28 cellular contexts compared by ENCODE assay signal in genomic region chrX:140501940-140502468, GRCh38. TPM values are rescaled to one million over a fixed set of nuclear protein-coding genes. Genes with fewer than 3 reads are reported as not detected.
DNase-seq lines count a peak whose midpoint lies in the region; ATAC-seq and TF ChIP-seq lines count a peak whose summit lies in the region.
"Had no signal": no experiment of that assay in that cellular context is flagged by ENCODE, and none has a peak within 500 bp of the region (broad histone marks: within the 10 kb centered on the region; RNA-seq: fewer than 3 reads in every experiment).

No MANE protein-coding gene starts in this region.

- H4K8ac ChIP-seq in mesendoderm (ENCODE audit: low read depth, low read length), result no peak overlapping the region

- H2BK120ac ChIP-seq in mesendoderm (ENCODE audit: low read depth, low read length), result no peak overlapping the region

- no peak overlapping the region for H2BK15ac ChIP-seq in mesendoderm (replicated peaks; ENCODE audit: low read depth)

- H3K4ac ChIP-seq in mesendoderm (ENCODE audit: low read depth, low read length), result no peak overlapping the region

- no peak for TF ChIP-seq EP300 in upper lobe of left lung (IDR thresholded peaks at IDR 0.05)

- no peak overlapping the region for H2AK5ac ChIP-seq in mesendoderm (ENCODE audit: low read length)

- peaks cover 7% of the 10 kb centered on the region for H3K4me1 ChIP-seq in left ventricle myocardium inferior
- H3K4me1 ChIP-seq in right cardiac atrium (ENCODE audit: control insufficient read depth, insufficient read depth, low read length), result peaks cover 6% of the 10 kb centered on the region
- H3K4me1 ChIP-seq in mesendoderm (ENCODE audit: control insufficient read depth, low read depth, low read length), result no peaks in the 10 kb centered on the region
- peaks cover 0 to 17% (median 1%) of the 10 kb centered on the region in 4 donors for H3K4me1 ChIP-seq in upper lobe of left lung

- TF ChIP-seq CTCF in left ventricle myocardium inferior (IDR thresholded peaks at IDR 0.05; ENCODE audit: borderline replicate concordance) (no peak), upper lobe of left lung (IDR thresholded peaks at IDR 0.05) (no peak)

- ATAC-seq in right cardiac atrium (no peak), upper lobe of left lung (ENCODE audit: low FRiP score in 2 of 2) (no peak)
- ATAC-seq: activated T-cell treated with anti-CD3 and anti-CD28 coated beads, Interleukin-2, amount 50 U/mL, for 4 hours; left ventricle myocardium superior; natural killer cell had no signal

- no peak overlapping the region for H3K56ac ChIP-seq in mesendoderm (ENCODE audit: low read length)

- no peaks in the 10 kb centered on the region for H3K9me3 ChIP-seq in left ventricle myocardium inferior (replicated peaks)
- no peaks in the 10 kb centered on the region for H3K9me3 ChIP-seq in right cardiac atrium (ENCODE audit: control insufficient read depth, low read length)
- peaks cover 0 to 12% (median 0%) of the 10 kb centered on the region in 4 donors for H3K9me3 ChIP-seq in upper lobe of left lung

- H4K5ac ChIP-seq in mesendoderm (ENCODE audit: low read length), result no peak overlapping the region

- H3K27ac ChIP-seq in left ventricle myocardium inferior (replicated peaks) (no peak overlapping the region), right cardiac atrium (ENCODE audit: low read length) (no peak overlapping the region), mesendoderm (ENCODE audit: low read depth, low read length) (no peak overlapping the region), upper lobe of left lung (no peak overlapping the region)
- H3K27ac ChIP-seq: epithelial cell of prostate, HL-60, VCaP had no signal

- intact Hi-C loops in left ventricle myocardium inferior (cut with micrococcal nuclease) (no loop called here), right cardiac atrium (cut with DNase I) (no loop called here)

- peak overlapping the region; percentile 57 for H3K4me3 ChIP-seq in left ventricle myocardium inferior
- no peak overlapping the region for H3K4me3 ChIP-seq in right cardiac atrium (ENCODE audit: low read length)
- H3K4me3 ChIP-seq in mesendoderm (ENCODE audit: low read length), result no peak overlapping the region
- H3K4me3 ChIP-seq in upper lobe of left lung, result no peak overlapping the region
- H3K4me3 ChIP-seq: HAP-1 had no signal

- H3K18ac ChIP-seq in mesendoderm (ENCODE audit: low read length), result no peak overlapping the region

- H3K36me3 ChIP-seq in left ventricle myocardium inferior (no peaks in the 10 kb centered on the region), mesendoderm (ENCODE audit: control insufficient read depth, insufficient read depth, low read length) (no peaks in the 10 kb centered on the region), upper lobe of left lung (no peaks in the 10 kb centered on the region)
- H3K36me3 ChIP-seq: HAP-1 had no signal

- H3K27me3 ChIP-seq in left ventricle myocardium inferior (ENCODE audit: low read depth) (peaks cover 99% of the 10 kb centered on the region), right cardiac atrium (ENCODE audit: control insufficient read depth, insufficient read depth) (no peaks in the 10 kb centered on the region), mesendoderm (ENCODE audit: insufficient read depth, low read length, poor library complexity) (peaks cover 18% of the 10 kb centered on the region), upper lobe of left lung (peaks cover 0 to 44% (median 9%) of the 10 kb centered on the region in 4 donors)

- no peaks in the 10 kb centered on the region for H3K79me1 ChIP-seq in mesendoderm (ENCODE audit: low read length)

- H3K4me2 ChIP-seq in mesendoderm (ENCODE audit: low read length), result no peak overlapping the region

- no peak overlapping the region for H2BK5ac ChIP-seq in mesendoderm (ENCODE audit: low read length)

- H3K79me2 ChIP-seq in mesendoderm (ENCODE audit: control insufficient read depth, insufficient read depth, low read length), result no peaks in the 10 kb centered on the region

- no peak overlapping the region for H3K23ac ChIP-seq in mesendoderm (ENCODE audit: low read length)

- TF ChIP-seq POLR2A in upper lobe of left lung (IDR thresholded peaks at IDR 0.05), result no peak

- DNase-seq in left ventricle myocardium inferior (no peak), right cardiac atrium (no peak), ecto neural progenitor cell (ENCODE audit: low spot score) (peak; percentile 51), mesendoderm (peak; percentile 22), NCI-H2029 (lab: John Stamatoyannopoulos, UW) (no peak), OCI-M1 (lab: John Stamatoyannopoulos, UW) (no peak), upper lobe of left lung (no peak), NCI-H128 (lab: John Stamatoyannopoulos, UW; ENCODE audit: unreplicated experiment) (no peak)
- DNase-seq: activated CD4-positive, alpha-beta T cell treated with anti-CD3 and anti-CD28 coated beads, Interleukin-2, amount 10 ng/mL, durations not matched to agents 24 days and 14 days; activated naive CD4-positive, alpha-beta T cell; activated T-cell treated with anti-CD3 and anti-CD28 coated beads, Interleukin-2, amount 50 U/mL, for 4 hours; COR-L47; DMS79 treated with DMSO at 0.1 percent for 48 hours; left ventricle myocardium superior; natural killer cell; NCI-H1048; NCI-H187 treated with DMSO at 0.1 percent for 48 hours had no signal

- 27% methylated on average over 14 of the region's 14 CpGs for WGBS in right cardiac atrium
- no CpG with 5 or more reads among the region's 14 CpGs for WGBS in mesendoderm (ENCODE audit: extremely low coverage, insufficient coverage, low lambda C conversion rate)
- 9 to 39% methylated on average over 11 to 14 of the region's 14 CpGs for WGBS in upper lobe of left lung, 2 donors

- no peak overlapping the region for H3K9ac ChIP-seq in mesendoderm (ENCODE audit: low read length)

RNA-seq across cellular contexts. Expression of gene SOX3, which starts 2.9 kb away (rescaled TPM):
- total RNA-seq in left ventricle myocardium inferior (not detected), right cardiac atrium (not detected), upper lobe of left lung (under 1 TPM in 1 of 6 donors, not detected in 5; 0.10 TPM)
- polyA plus RNA-seq in right cardiac atrium, result not detected
- 6.6 TPM for polyA plus RNA-seq in mesendoderm (2013, experiment 1 of 2)
- 7.7 TPM for polyA plus RNA-seq in mesendoderm (2013, experiment 2 of 2)
- total RNA-seq: A673; activated CD4-positive, alpha-beta T cell treated with anti-CD3 and anti-CD28 coated beads, Interleukin-2, amount 10 ng/mL, durations not matched to agents 24 days and 14 days; activated T-cell treated with anti-CD3 and anti-CD28 coated beads, Interleukin-2, amount 50 U/mL, for 4 hours; bronchial epithelial cell; dermis microvascular lymphatic vessel endothelial cell; left ventricle myocardium superior; natural killer cell; pulmonary artery endothelial cell; skeletal muscle tissue; urinary bladder had no signal
- polyA plus RNA-seq: BJ, urinary bladder had no signal

Comparison
In these comparisons a context has a peak if more than half of its experiments do, and no peak if none do; other contexts are left out.
1. DNase-seq: peak in ecto neural progenitor cell (single experiment) and mesendoderm (single experiment); none in left ventricle myocardium inferior (single experiment), right cardiac atrium (0 of 3), NCI-H2029 (single experiment), OCI-M1 (single experiment), upper lobe of left lung (0 of 2) and NCI-H128 (single experiment).